Comparison of ENCODE assay signal across 26 cellular contexts in the genomic region with DNA sequence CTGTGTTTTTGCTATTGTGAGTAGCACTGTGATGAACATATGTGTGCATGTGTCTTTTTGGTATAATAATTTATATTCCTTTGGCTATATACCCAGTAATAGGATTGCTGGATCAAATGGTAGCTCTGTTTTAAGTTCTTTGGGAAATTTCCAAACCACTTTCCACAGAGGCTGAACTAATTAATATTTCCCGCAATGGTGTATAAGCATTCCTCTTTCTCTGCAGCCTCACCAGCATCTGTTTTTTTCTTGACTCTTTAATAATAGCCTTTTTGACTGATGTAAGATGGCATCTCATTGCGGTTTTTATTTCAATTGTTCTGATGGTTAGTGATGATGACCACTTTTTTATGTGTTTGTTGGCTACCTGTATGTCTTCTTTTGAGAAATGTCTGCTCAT.
"Had no signal": no experiment of that assay in that cellular context is flagged by ENCODE, and none has a peak within 500 bp of the region (broad histone marks: within the 10 kb centered on the region; RNA-seq: fewer than 3 reads in every experiment).

No MANE protein-coding gene starts in this region.

- H3K27ac ChIP-seq: neural progenitor cell, ovary, parathyroid adenoma, psoas muscle, right lobe of liver, sigmoid colon, suprapubic skin, testis, tibial artery, transverse colon, upper lobe of right lung, uterus had no signal

- H3K36me3 ChIP-seq: neural progenitor cell, ovary, right lobe of liver, sigmoid colon, suprapubic skin, tibial artery, transverse colon, upper lobe of right lung, uterus had no signal

- H3K4me3 ChIP-seq: neural progenitor cell, ovary, psoas muscle, right lobe of liver, sigmoid colon, suprapubic skin, testis, tibial artery, transverse colon, upper lobe of right lung, uterus had no signal

- H3K4me1 ChIP-seq: neural progenitor cell, parathyroid adenoma, psoas muscle, right lobe of liver, sigmoid colon, suprapubic skin, testis, tibial artery, transverse colon, upper lobe of right lung, uterus had no signal

- H3K9me3 ChIP-seq: ovary, psoas muscle, right lobe of liver, sigmoid colon, suprapubic skin, testis, tibial artery, transverse colon, upper lobe of right lung, uterus had no signal

- DNase-seq: natural killer cell; occipital lobe; ovary; posterior cingulate gyrus; psoas muscle; right cardiac atrium; right lobe of liver; sigmoid colon; small intestine; stimulated activated CD4-positive, alpha-beta T cell treated with anti-CD3 and anti-CD28 coated beads, Interleukin-12 subunit alpha, Interleukin-12 subunit beta, amount 100 ng/mL, for 4 hours; stimulated activated CD4-positive, alpha-beta T cell treated with anti-CD3 and anti-CD28 coated beads, Interleukin-1b, Interleukin-23, amount 100 ng/mL, for 48 hours; stimulated activated CD4-positive, alpha-beta T cell treated with anti-CD3 and anti-CD28 coated beads, Interleukin-4, amount 100 ng/mL, for 1 hour; stimulated activated CD4-positive, alpha-beta T cell treated with anti-CD3 and anti-CD28 coated beads, Interleukin-4, amount 100 ng/mL, for 4 hours; stimulated activated CD8-positive, alpha-beta memory T cell treated with anti-CD3 and anti-CD28 coated beads, Interleukin-4, amount 100 ng/mL, for 48 hours; stimulated activated naive CD4-positive, alpha-beta T cell; stimulated activated naive CD8-positive, alpha-beta T cell treated with anti-CD3 and anti-CD28 coated beads, Interleukin-15, amount 100 ng/mL, for 72 hours; stimulated activated naive CD8-positive, alpha-beta T cell treated with anti-CD3 and anti-CD28 coated beads, Interleukin-15, Interleukin-2, amounts not matched to agents 100 U/mL and 50 U/mL, for 24 hours; substantia nigra; testis; tibial artery; transverse colon; upper lobe of right lung; uterus had no signal

- H3K27me3 ChIP-seq: neural progenitor cell, ovary, right lobe of liver, sigmoid colon, suprapubic skin, testis, tibial artery, transverse colon, upper lobe of right lung, uterus had no signal
